8 cellular contexts compared by ENCODE assay signal in the genomic region with DNA sequence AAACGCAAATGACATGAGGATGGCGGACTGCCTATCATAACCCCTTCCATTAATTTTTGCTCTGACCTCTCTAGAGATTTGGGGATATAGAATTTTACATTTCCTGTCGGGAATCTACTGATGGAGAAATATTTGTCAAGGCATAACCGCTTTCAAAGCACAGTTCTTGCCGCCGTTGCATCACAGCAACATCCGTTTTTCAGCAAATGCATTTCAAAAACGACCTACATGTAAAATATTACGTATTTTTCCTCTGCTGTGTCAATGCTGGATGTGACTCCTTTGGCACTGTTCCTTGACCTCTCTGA. TPM values are rescaled to one million over a fixed set of nuclear protein-coding genes. Genes with fewer than 3 reads are reported as not detected.
DNase-seq lines count a peak whose midpoint lies in the region; ATAC-seq and TF ChIP-seq lines count a peak whose summit lies in the region.

No MANE protein-coding gene starts in this region.

- H3K4me1 ChIP-seq in iPS-15b (ENCODE audit: control insufficient read depth, insufficient read depth, low read length): peaks cover 11% of the 10 kb centered on the region

- H3K9me3 Mint-ChIP-seq in HFFc6: no peaks in the 10 kb centered on the region
- H3K9me3 Mint-ChIP-seq in activated T-helper 17 cell treated with anti-CD3 and anti-CD28 coated beads, Interleukin-2, amount 50 U/mL, for 72 hours: no peaks in the 10 kb centered on the region
- H3K9me3 Mint-ChIP-seq in stimulated activated effector memory CD8-positive, alpha-beta T cell treated with anti-CD3 and anti-CD28 coated beads, Interleukin-12 subunit alpha, Interleukin-12 subunit beta, amount 100 ng/mL, for 72 hours: no peaks in the 10 kb centered on the region

- H3K36me3 ChIP-seq in iPS-15b (ENCODE audit: control insufficient read depth, insufficient read depth, low read length): no peaks in the 10 kb centered on the region

- H3K9ac ChIP-seq in iPS-15b (ENCODE audit: low read depth, low read length): no peak overlapping the region

- no peak for ATAC-seq in activated T-helper 17 cell treated with anti-CD3 and anti-CD28 coated beads, Interleukin-2, amount 50 U/mL, for 72 hours (replicated peaks)
- no peak for ATAC-seq in stimulated activated effector memory CD8-positive, alpha-beta T cell treated with anti-CD3 and anti-CD28 coated beads, Interleukin-12 subunit alpha, Interleukin-12 subunit beta, amount 100 ng/mL, for 72 hours
- ATAC-seq in GM18861 (IDR thresholded peaks at IDR 0.05; ENCODE audit: unreplicated experiment): no peak

- peaks cover 22% of the 10 kb centered on the region for H3K36me3 Mint-ChIP-seq in HFFc6 (ENCODE audit: low read depth)
- peaks cover 62% of the 10 kb centered on the region for H3K36me3 Mint-ChIP-seq in activated T-helper 17 cell treated with anti-CD3 and anti-CD28 coated beads, Interleukin-2, amount 50 U/mL, for 72 hours (ENCODE audit: low read depth)
- H3K36me3 Mint-ChIP-seq in stimulated activated effector memory CD8-positive, alpha-beta T cell treated with anti-CD3 and anti-CD28 coated beads, Interleukin-12 subunit alpha, Interleukin-12 subunit beta, amount 100 ng/mL, for 72 hours: peaks cover 27% of the 10 kb centered on the region

- H3K27ac Mint-ChIP-seq in HFFc6: peak overlapping the region; percentile 93
- H3K27ac Mint-ChIP-seq in activated T-helper 17 cell treated with anti-CD3 and anti-CD28 coated beads, Interleukin-2, amount 50 U/mL, for 72 hours: peak overlapping the region; percentile 81
- H3K27ac Mint-ChIP-seq in stimulated activated effector memory CD8-positive, alpha-beta T cell treated with anti-CD3 and anti-CD28 coated beads, Interleukin-12 subunit alpha, Interleukin-12 subunit beta, amount 100 ng/mL, for 72 hours: peak overlapping the region; percentile 97

- no peaks in the 10 kb centered on the region for H3K9me3 ChIP-seq in iPS-15b (ENCODE audit: control insufficient read depth, insufficient read depth, low read length)

- TF ChIP-seq CTCF in HFFc6 (IDR thresholded peaks at IDR 0.05): no peak
- TF ChIP-seq CTCF in GM10266 (IDR thresholded peaks at IDR 0.05; ENCODE audit: control insufficient read depth, insufficient read depth, low read depth, missing control alignments): no peak

- DNase-seq in HFFc6 (no peak), GM10266 (ENCODE audit: extremely low spot score) (no peak), cortex of kidney (lab: John Stamatoyannopoulos, UW) (no peak), hepatic stellate cell (ENCODE audit: low spot score) (no peak)
- DNase-seq in stimulated activated effector memory CD8-positive, alpha-beta T cell treated with anti-CD3 and anti-CD28 coated beads, Interleukin-12 subunit alpha, Interleukin-12 subunit beta, amount 100 ng/mL, for 72 hours (ENCODE audit: low spot score in 2 of 2): no peak

- H3K4me3 ChIP-seq in iPS-15b (ENCODE audit: low read depth, low read length): peak overlapping the region; percentile 47

- peak overlapping the region; percentile 91 for H3K4me3 Mint-ChIP-seq in HFFc6
- H3K4me3 Mint-ChIP-seq in activated T-helper 17 cell treated with anti-CD3 and anti-CD28 coated beads, Interleukin-2, amount 50 U/mL, for 72 hours: peak overlapping the region; percentile 80
- peak overlapping the region; percentile 92 for H3K4me3 Mint-ChIP-seq in stimulated activated effector memory CD8-positive, alpha-beta T cell treated with anti-CD3 and anti-CD28 coated beads, Interleukin-12 subunit alpha, Interleukin-12 subunit beta, amount 100 ng/mL, for 72 hours

- H3K27me3 Mint-ChIP-seq in HFFc6 (ENCODE audit: insufficient read depth): peaks cover 6% of the 10 kb centered on the region; the same call in 1 of the 2 replicates
- no peaks in the 10 kb centered on the region for H3K27me3 Mint-ChIP-seq in activated T-helper 17 cell treated with anti-CD3 and anti-CD28 coated beads, Interleukin-2, amount 50 U/mL, for 72 hours

- H3K4me1 Mint-ChIP-seq in HFFc6 (ENCODE audit: low read depth): peaks cover 74% of the 10 kb centered on the region
- peaks cover 31% of the 10 kb centered on the region for H3K4me1 Mint-ChIP-seq in activated T-helper 17 cell treated with anti-CD3 and anti-CD28 coated beads, Interleukin-2, amount 50 U/mL, for 72 hours
- H3K4me1 Mint-ChIP-seq in stimulated activated effector memory CD8-positive, alpha-beta T cell treated with anti-CD3 and anti-CD28 coated beads, Interleukin-12 subunit alpha, Interleukin-12 subunit beta, amount 100 ng/mL, for 72 hours: peaks cover 34% of the 10 kb centered on the region

- no peaks in the 10 kb centered on the region for H3K27me3 ChIP-seq in iPS-15b (ENCODE audit: control insufficient read depth, insufficient read depth, low read length)

RNA-seq across cellular contexts. Expression of gene MIER1, which starts 4.9 kb away (rescaled TPM):
- total RNA-seq in HFFc6 (2021; fragmentation: NEBNext Ultra II Directional; extraction: Animal tissue kit (Norgen Biotek cat#: 25700)): 10 to 100 TPM; 28.0 to 37.5 (median 33.7) TPM
- 10 to 100 TPM; 44.7 to 60.0 TPM for total RNA-seq in activated T-helper 17 cell treated with anti-CD3 and anti-CD28 coated beads, Interleukin-2, amount 50 U/mL, for 72 hours

RNA-seq across cellular contexts. Expression of gene DNAI4, which starts 5.0 kb away (rescaled TPM):
- 1 to 10 TPM; 1.3 to 4.3 (median 3.4) TPM for total RNA-seq in HFFc6 (2021; fragmentation: NEBNext Ultra II Directional; extraction: Animal tissue kit (Norgen Biotek cat#: 25700))
- total RNA-seq in activated T-helper 17 cell treated with anti-CD3 and anti-CD28 coated beads, Interleukin-2, amount 50 U/mL, for 72 hours: 1 to 10 TPM in 1 of 2 donors, under 1 TPM in 1; 0.65 to 1.4 TPM
